8 cellular contexts compared by ENCODE assay signal in the genomic region with DNA sequence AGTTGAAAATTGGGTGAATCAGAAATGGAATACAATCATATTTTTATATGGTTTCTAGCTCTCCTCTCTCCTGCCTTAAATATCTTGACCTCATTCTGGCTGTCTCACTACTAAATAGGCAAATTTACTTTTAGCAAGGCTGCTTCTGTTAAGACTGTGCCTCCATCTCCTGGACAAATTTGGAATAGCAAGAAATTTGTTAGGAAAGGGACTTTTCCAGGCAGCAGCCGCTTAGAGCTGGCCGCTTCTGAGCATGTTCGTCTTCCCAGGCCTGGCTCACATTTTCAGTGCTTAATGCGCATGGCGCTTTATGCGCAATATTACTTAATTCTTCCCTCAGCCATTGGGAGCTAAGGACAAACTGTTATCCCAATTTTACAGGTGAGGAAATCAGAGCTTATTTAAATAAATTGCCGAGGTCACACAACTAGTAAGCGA. TPM values are rescaled to one million over a fixed set of nuclear protein-coding genes. Genes with fewer than 3 reads are reported as not detected.
DNase-seq lines count a peak whose midpoint lies in the region; ATAC-seq lines count a peak whose summit lies in the region.

No MANE protein-coding gene starts in this region.

- peak; percentile 86 for DNase-seq in ELF-1 (ENCODE audit: low read depth, low spot score)
- DNase-seq in KBM-7: peak; percentile 91
- DNase-seq in OCI-M1 (lab: John Stamatoyannopoulos, UW): peak; percentile 96
- DNase-seq in amniotic epithelial cell (ENCODE audit: low read depth): peak; percentile 85
- DNase-seq in head of caudate nucleus: peak; percentile 46 to 92 (median 75)
- peak; percentile 73 for DNase-seq in occipital lobe (lab: John Stamatoyannopoulos, UW)

- in situ Hi-C loops in KBM-7 (cut with MboI; ENCODE audit: low pct_unique_long_range_greater_than_20kb, low sequenced_read_pairs): loop anchor here (10.0 kb wide), 1 partner anchor 241 kb away; no protein-coding TSS in a partner anchor

- intact Hi-C loops in head of caudate nucleus (cut with DNase I): loop anchor here (2.0 to 10.0 kb wide), 4 partner anchors 51 to 245 kb away; a partner anchor contains a TSS

- ATAC-seq in HG03108 (IDR thresholded peaks at IDR 0.05; ENCODE audit: unreplicated experiment) (no peak), HG03571 (IDR thresholded peaks at IDR 0.05; ENCODE audit: unreplicated experiment) (no peak)

RNA-seq across cellular contexts. Expression of a gene that starts 1.7 kb away (rescaled TPM):
- 15.6 TPM for total RNA-seq in occipital lobe

RNA-seq across cellular contexts. Expression of a gene that starts 34.5 kb away (rescaled TPM):
- 0.94 TPM for total RNA-seq in occipital lobe

RNA-seq across cellular contexts. Expression of a gene that starts 51.7 kb away (rescaled TPM):
- total RNA-seq in occipital lobe: 40.9 TPM
